8 cellular contexts compared by ENCODE assay signal in genomic region chr6:30810813-30811329, GRCh38.
DNase-seq lines count a peak whose midpoint lies in the region; ATAC-seq, FAIRE-seq and TF ChIP-seq lines count a peak whose summit lies in the region.

No MANE protein-coding gene starts in this region.

- H3K4me3 ChIP-seq in A549 (no peak overlapping the region), GM12878 (no peak overlapping the region)

- CTCF ChIA-PET in A549 (lab: Yijun Ruan, JAX), result interaction anchor here (1.2 to 2.9 kb wide), 4 partner anchors 11 to 47 kb away, joined by 3 to 13 read pairs (median 4); no protein-coding TSS in a partner anchor
- CTCF ChIA-PET in GM12878 (lab: Yijun Ruan, JAX), result interaction anchor here (1.0 to 4.8 kb wide), 13 partner anchors 10 to 277 kb away, joined by 3 to 38 read pairs (median 4); no protein-coding TSS in a partner anchor

- peak overlapping the region; percentile 13 to 90; a peak in 5 of 6 replicates for H3K27ac ChIP-seq in A549
- H3K27ac ChIP-seq in GM12878 (ENCODE audit: control insufficient read depth, insufficient read depth), result no peak overlapping the region; the same call in 1 of the 2 replicates

- H3K9ac ChIP-seq in GM12878 (ENCODE audit: control insufficient read depth, insufficient read depth, low read length), result no peak overlapping the region

- POLR2A ChIA-PET in A549 (lab: Yijun Ruan, JAX) (interaction anchor here (1.6 kb wide), 1 partner anchor 66 kb away, joined by 5 read pairs; the partner anchor contains the start of gene IER3), GM12878 (lab: Charles Lee) (interaction anchor here (0.6 to 5.5 kb wide), 17 partner anchors 10 to 847 kb away, joined by 3 to 77 read pairs (median 8); no protein-coding TSS in a partner anchor)

- H4K20me1 ChIP-seq in GM12878 (ENCODE audit: control insufficient read depth, insufficient read depth), result no peaks in the 10 kb centered on the region

- intact Hi-C loops in GM12878 (cut with micrococcal nuclease; ENCODE audit: unreplicated experiment), result loop anchor here (1.0 to 2.0 kb wide), 2 partner anchors 52 to 68 kb away; partner anchors contain the start of gene FLOT1

- H3K27me3 ChIP-seq in GM12878 (replicated peaks in 1 of 2; ENCODE audit: control insufficient read depth in 2 of 2, insufficient read depth in 2 of 2, low read length in 1 of 2), result no peaks in the 10 kb centered on the region

- no peak overlapping the region for H2AFZ ChIP-seq in GM12878 (ENCODE audit: control insufficient read depth, low read depth, low read length)

- H3K36me3 ChIP-seq in GM12878 (ENCODE audit: control insufficient read depth in 2 of 2, insufficient read depth in 2 of 2, low read length in 1 of 2), result no peaks in the 10 kb centered on the region

- TF ChIP-seq CTCF in A549 (IDR thresholded peaks at IDR 0.05), result no peak
- TF ChIP-seq CTCF in GM12878 (IDR thresholded peaks at IDR 0.05 in 2 of 3, conservative IDR thresholded peaks at IDR 0.05 in 1 of 3; ENCODE audit: control insufficient read depth in 2 of 3, extremely low read depth in 1 of 3, insufficient read depth in 1 of 3, low read depth in 3 of 3, low read length in 3 of 3), result 0 out of 6 replicates have a peak, but pooled peaks of 1 of the 3 experiments have one; percentile 4

- DNase-seq in A549 (ENCODE audit: low read depth in 1 of 2, low spot score in 1 of 2) (no peak), NCI-H526 (lab: John Stamatoyannopoulos, UW) (peak; percentile 76 to 87), GM12878 (ENCODE audit: low read depth, low spot score) (peak; percentile 92), amygdala (lab: John Stamatoyannopoulos, UW) (no peak), mesenteric fat pad (ENCODE audit: low spot score) (no peak), NCI-H524 treated with DMSO at 0.1 percent for 48 hours (lab: John Stamatoyannopoulos, UW) (no peak)
- peak; percentile 57 to 87 for DNase-seq in stimulated activated CD8-positive, alpha-beta memory T cell treated with anti-CD3 and anti-CD28 coated beads, Interleukin-15, amount 100 ng/mL, for 4 hours (ENCODE audit: low read depth in 2 of 2)

- H3K9me3 ChIP-seq in A549, result no peaks in the 10 kb centered on the region
- peaks cover 1% of the 10 kb centered on the region; the same call in 2 of the 3 replicates for H3K9me3 ChIP-seq in GM12878 (replicated peaks; ENCODE audit: control insufficient read depth, insufficient read depth, low read length)

- TF ChIP-seq RAD21 in A549 (conservative IDR thresholded peaks at IDR 0.05 in 1 of 2, IDR thresholded peaks at IDR 0.05 in 1 of 2) (no peak), GM12878 (IDR thresholded peaks at IDR 0.05; ENCODE audit: insufficient read depth, low read depth, low read length) (no peak)

- H3K4me2 ChIP-seq in A549, result no peak overlapping the region
- H3K4me2 ChIP-seq in GM12878 (ENCODE audit: control insufficient read depth, insufficient read depth), result peak overlapping the region; percentile 12; the same call in 1 of the 2 replicates

- no peak for FAIRE-seq in A549 (lab: Jason Lieb, UNC)
- peak; percentile 86 for FAIRE-seq in GM12878 (lab: Jason Lieb, UNC)

- RAD21 ChIA-PET in GM12878 (lab: Charles Lee; ENCODE audit: unreplicated experiment), result interaction anchor here (0.6 to 5.4 kb wide), 18 partner anchors 11 to 91 kb away, joined by 3 to 98 read pairs (median 6); partner anchors contain the start of genes FLOT1 and IER3

- ATAC-seq in A549, result peak; percentile 12 to 44; a peak in 1 of 6 replicates
- peak; percentile 70 for ATAC-seq in GM21515 (IDR thresholded peaks at IDR 0.05; ENCODE audit: unreplicated experiment)
- ATAC-seq in GM12878, result peak; percentile 90

- WGBS in A549 (ENCODE audit: missing lambda C conversion rate), result 71% methylated on average over 6 of the region's 7 CpGs
- 9% methylated on average over 7 of the region's 7 CpGs for WGBS in GM12878 (ENCODE audit: insufficient coverage, insufficient replicate concordance, low lambda C conversion rate, missing lambda C conversion rate)

- no peak for TF ChIP-seq EP300 in A549 (IDR thresholded peaks at IDR 0.05)
- peak; percentile 94 to 95 for TF ChIP-seq EP300 in GM12878 (IDR thresholded peaks at IDR 0.05; ENCODE audit: borderline replicate concordance in 1 of 2, control insufficient read depth in 1 of 2, low read depth in 2 of 2, low read length in 2 of 2)

- H3K79me2 ChIP-seq in GM12878 (ENCODE audit: control insufficient read depth, insufficient read depth, low read length), result no peaks in the 10 kb centered on the region

- TF ChIP-seq POLR2A in A549 (IDR thresholded peaks at IDR 0.05; ENCODE audit: low read length) (no peak), GM12878 (IDR thresholded peaks at IDR 0.05; ENCODE audit: low read depth, low read length) (no peak)

- in situ Hi-C loops in GM12878 (cut with MboI), result no loop called here

- H3K4me1 ChIP-seq in A549, result peaks cover 40% of the 10 kb centered on the region
- H3K4me1 ChIP-seq in GM12878 (ENCODE audit: control insufficient read depth, insufficient read depth, low read length), result peaks cover 39% of the 10 kb centered on the region

- BruUV-seq in GM12878 (replicated peaks; lab: Mats Ljungman, UMichigan), result no TSS peak

- SMC1A ChIA-PET in GM12878 (lab: Charles Lee; ENCODE audit: uncharacterized antibody, unreplicated experiment), result interaction anchor here (1.0 to 16.8 kb wide), 20 partner anchors 10 to 123 kb away, joined by 3 to 217 read pairs (median 5); partner anchors contain the start of gene IER3

TF ChIP-seq in A549, 52 proteins besides CTCF, POLR2A, EP300 and RAD21:
- TF ChIP-seq MYC (IDR thresholded peaks at IDR 0.05; ENCODE audit: borderline replicate concordance, low read length), result no peak
TF ChIP-seq in A549: peak in this region for 0.

TF ChIP-seq in GM12878, 131 proteins besides CTCF, POLR2A, EP300 and RAD21 (continues in another document):
- TF ChIP-seq ZNF217 (IDR thresholded peaks at IDR 0.05) (peak; percentile 95), HDAC6 (IDR thresholded peaks at IDR 0.05; ENCODE audit: unreplicated experiment) (no peak), FOXM1 (IDR thresholded peaks at IDR 0.05; ENCODE audit: low read depth, low read length) (peak; percentile 98), WRNIP1 (IDR thresholded peaks at IDR 0.05; ENCODE audit: borderline replicate concordance, low read depth, low read length) (no peak), IRF5 (IDR thresholded peaks at IDR 0.05; ENCODE audit: borderline replicate concordance) (no peak), TCF12 (IDR thresholded peaks at IDR 0.05; ENCODE audit: low read depth, low read length) (peak; percentile 89), BMI1 (IDR thresholded peaks at IDR 0.05; ENCODE audit: borderline replicate concordance) (peak; percentile 83; the same call in 1 of the 2 replicates), ESRRA (IDR thresholded peaks at IDR 0.05; ENCODE audit: low read length) (no peak), SIN3A (IDR thresholded peaks at IDR 0.05; ENCODE audit: low read depth, low read length) (no peak), KLF5 (IDR thresholded peaks at IDR 0.05; ENCODE audit: partially characterized antibody) (no peak), BHLHE40 (IDR thresholded peaks at IDR 0.05; ENCODE audit: borderline replicate concordance in 1 of 2, low read depth in 2 of 2, low read length in 1 of 2) (peak; percentile 97 to 99), POLR2AphosphoS2 (IDR thresholded peaks at IDR 0.05; ENCODE audit: low read depth, low read length) (no peak), MYC (IDR thresholded peaks at IDR 0.05; ENCODE audit: insufficient read depth, insufficient read length, insufficient replicate concordance, low read length, severe bottlenecking) (no peak), ZNF622 (IDR thresholded peaks at IDR 0.05) (no peak), PBX3 (IDR thresholded peaks at IDR 0.05; ENCODE audit: insufficient replicate concordance, low read depth, low read length) (no peak), SKIL (IDR thresholded peaks at IDR 0.05; ENCODE audit: low read depth, poor library complexity, severe bottlenecking) (peak; percentile 98), LARP7 (IDR thresholded peaks at IDR 0.05) (no peak; the same call in 1 of the 2 replicates)

Comparison
In these comparisons a context has a peak if more than half of its experiments do, and no peak if none do; other contexts are left out.
1. ATAC-seq: peak in every context shown above with its lines; median percentile 90 in GM12878; 70 in GM21515; 28 in A549.
2. DNase-seq: peak in NCI-H526 (2 of 2), GM12878 (single experiment) and stimulated activated CD8-positive, alpha-beta memory T cell treated with anti-CD3 and anti-CD28 coated beads, Interleukin-15, amount 100 ng/mL, for 4 hours (2 of 2); none in A549 (0 of 2), amygdala (0 of 56), mesenteric fat pad (single experiment) and NCI-H524 treated with DMSO at 0.1 percent for 48 hours (single experiment).
3. Of the 24 proteins assayed by ChIP-seq in both GM12878 and A549: peak only in GM12878: BCL3, BHLHE40, CHD2, EP300, JUNB, RCOR1 and 2 more; only in A549: none; in both: none; in neither: 14; mixed calls (peak in some experiments, not most) for 2.